Comparison of ENCODE assay signal across 2 cellular contexts in the genomic region with DNA sequence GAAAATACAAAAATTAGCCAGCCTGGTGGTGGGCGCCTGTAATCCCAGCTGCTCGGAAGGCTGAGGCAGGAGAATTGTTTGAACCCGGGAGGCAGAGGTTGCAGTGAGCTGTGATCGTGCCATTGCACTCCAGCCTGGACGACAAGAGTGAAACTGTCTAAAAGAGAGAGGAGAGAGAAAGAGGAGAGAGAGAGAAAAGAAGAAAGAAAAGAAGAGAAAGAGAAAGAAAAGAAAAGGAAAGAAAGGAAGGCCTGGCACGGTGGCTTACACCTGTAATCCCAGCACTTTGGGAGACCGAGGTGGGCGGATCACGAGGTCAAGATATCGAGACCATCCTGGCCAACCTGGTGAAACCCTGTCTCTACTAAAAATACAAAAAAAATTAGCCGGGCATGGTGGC.
A peak's percentile ranks its signal among the peaks of the same experiment; 100 is the strongest.
TF ChIP-seq lines count a peak whose summit lies in the region.

No MANE protein-coding gene starts in this region.

TF ChIP-seq in HEK293, 187 proteins besides CTCF, POLR2A, EP300 and RAD21:
- TF ChIP-seq ZNF366 (tag by site-specific recombination; conservative IDR thresholded peaks at IDR 0.05) (peak; percentile 20; the same call in 1 of the 2 replicates), PRDM1 (tag by site-specific recombination; IDR thresholded peaks at IDR 0.05) (peak; percentile 94)

TF ChIP-seq in K562, 482 proteins besides CTCF, POLR2A, EP300 and RAD21:
- TF ChIP-seq, protein P1, sequence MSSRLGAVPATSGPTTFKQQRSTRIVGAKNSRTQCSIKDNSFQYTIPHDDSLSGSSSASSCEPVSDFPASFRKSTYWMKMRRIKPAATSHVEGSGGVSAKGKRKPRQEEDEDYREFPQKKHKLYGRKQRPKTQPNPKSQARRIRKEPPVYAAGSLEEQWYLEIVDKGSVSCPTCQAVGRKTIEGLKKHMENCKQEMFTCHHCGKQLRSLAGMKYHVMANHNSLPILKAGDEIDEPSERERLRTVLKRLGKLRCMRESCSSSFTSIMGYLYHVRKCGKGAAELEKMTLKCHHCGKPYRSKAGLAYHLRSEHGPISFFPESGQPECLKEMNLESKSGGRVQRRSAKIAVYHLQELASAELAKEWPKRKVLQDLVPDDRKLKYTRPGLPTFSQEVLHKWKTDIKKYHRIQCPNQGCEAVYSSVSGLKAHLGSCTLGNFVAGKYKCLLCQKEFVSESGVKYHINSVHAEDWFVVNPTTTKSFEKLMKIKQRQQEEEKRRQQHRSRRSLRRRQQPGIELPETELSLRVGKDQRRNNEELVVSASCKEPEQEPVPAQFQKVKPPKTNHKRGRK (tag; IDR thresholded peaks at IDR 0.05), result 0 out of 2 replicates have a peak, but pooled peaks have one; percentile 18
